8 cellular contexts compared by ENCODE assay signal in genomic region chr18:76476665-76477561, GRCh38. TPM values are rescaled to one million over a fixed set of nuclear protein-coding genes. Genes with fewer than 3 reads are reported as not detected.
A peak's percentile ranks its signal among the peaks of the same experiment; 100 is the strongest.
DNase-seq lines count a peak whose midpoint lies in the region; ATAC-seq lines count a peak whose summit lies in the region.

No MANE protein-coding gene starts in this region.

- ATAC-seq in HG02678 (IDR thresholded peaks at IDR 0.05; ENCODE audit: unreplicated experiment) = peak; percentile 67

- peaks cover 9% of the 10 kb centered on the region for H3K4me1 ChIP-seq in rectal smooth muscle tissue (ENCODE audit: control insufficient read depth, insufficient read depth, low read length)
- H3K4me1 ChIP-seq in effector memory CD4-positive, alpha-beta T cell (ENCODE audit: control insufficient read depth, insufficient read depth, low read length, poor library complexity, severe bottlenecking) = no peaks in the 10 kb centered on the region

- peak overlapping the region; percentile 31 for H3K4me3 ChIP-seq in rectal smooth muscle tissue (ENCODE audit: low read length)
- H3K4me3 ChIP-seq in effector memory CD4-positive, alpha-beta T cell (ENCODE audit: insufficient read depth, low read depth, low read length, poor library complexity, severe bottlenecking) = no peak overlapping the region

- no peaks in the 10 kb centered on the region for H3K27me3 ChIP-seq in rectal smooth muscle tissue (ENCODE audit: control insufficient read depth, insufficient read depth, low read length)
- H3K27me3 ChIP-seq in effector memory CD4-positive, alpha-beta T cell (replicated peaks; ENCODE audit: control insufficient read depth, insufficient read depth, low read length, poor library complexity, severe bottlenecking) = no peaks in the 10 kb centered on the region

- H3K9ac ChIP-seq in rectal smooth muscle tissue (ENCODE audit: low read length) = no peak overlapping the region

- in situ Hi-C loops in SK-MEL-5 (cut with HindIII; ENCODE audit: low pct_unique_long_range_greater_than_20kb, low sequenced_read_pairs) = no loop called here

- no peaks in the 10 kb centered on the region for H3K9me3 ChIP-seq in effector memory CD4-positive, alpha-beta T cell (ENCODE audit: control insufficient read depth, low read length)

- H3K27ac ChIP-seq in rectal smooth muscle tissue (ENCODE audit: low read depth, low read length) = no peak overlapping the region
- H3K27ac ChIP-seq in effector memory CD4-positive, alpha-beta T cell (ENCODE audit: insufficient read depth, low read length, poor library complexity, severe bottlenecking) = no peak overlapping the region

- DNase-seq in ELR (ENCODE audit: low read depth) (peak; percentile 96), SK-MEL-5 (ENCODE audit: low read depth, low spot score) (peak; percentile 32), fibroblast of the conjunctiva (ENCODE audit: low read depth) (peak; percentile 82), T-helper 9 cell (no peak), putamen (ENCODE audit: low spot score) (no peak)
- DNase-seq in effector memory CD4-positive, alpha-beta T cell = no peak

- H3K36me3 ChIP-seq in rectal smooth muscle tissue (ENCODE audit: control insufficient read depth, insufficient read depth, low read length) = no peaks in the 10 kb centered on the region
- H3K36me3 ChIP-seq in effector memory CD4-positive, alpha-beta T cell (ENCODE audit: control insufficient read depth, insufficient read depth, low read length) = no peaks in the 10 kb centered on the region

RNA-seq across cellular contexts. Expression of gene ZNF516, which starts 18.1 kb away (rescaled TPM):
- total RNA-seq in SK-MEL-5 (2014; rRNA removed; shearing (Covaris generic)) = 15.1 and 16.6 TPM in 2 replicates
- 16.4 and 25.7 TPM in 2 replicates for polyA plus RNA-seq in SK-MEL-5 (2015; cell fraction: cytosol; rRNA removed)
- 32.6 and 47.0 TPM in 2 replicates for polyA plus RNA-seq in SK-MEL-5 (2015; cell fraction: nucleus; rRNA removed)

Comparison
In these comparisons a context has a peak if more than half of its experiments do, and no peak if none do; other contexts are left out.
1. DNase-seq: peak in ELR (single experiment), SK-MEL-5 (single experiment) and fibroblast of the conjunctiva (single experiment); none in T-helper 9 cell (single experiment), effector memory CD4-positive, alpha-beta T cell (0 of 3) and putamen (single experiment).